Comparison of ENCODE assay signal across 8 cellular contexts in genomic region chr16:57601801-57602478, GRCh38. TPM values are rescaled to one million over a fixed set of nuclear protein-coding genes. Genes with fewer than 3 reads are reported as not detected.
A peak's percentile ranks its signal among the peaks of the same experiment; 100 is the strongest.
DNase-seq lines count a peak whose midpoint lies in the region; ATAC-seq, FAIRE-seq and TF ChIP-seq lines count a peak whose summit lies in the region.

No MANE protein-coding gene starts in this region.

- in situ Hi-C loops in ACHN (cut with HindIII; ENCODE audit: low pct_ligation_motif_present, low pct_unique_long_range_greater_than_20kb, low sequenced_read_pairs) (no loop called here), gastrocnemius medialis (cut with MboI; ENCODE audit: low sequenced_read_pairs in 4 of 4) (no loop called here), mammary epithelial cell (cut with MboI; ENCODE audit: low sequenced_read_pairs in 2 of 2) (no loop called here)

- H3K27ac ChIP-seq in H1 (ENCODE audit: low read depth, low read length) (no peak overlapping the region), gastrocnemius medialis (no peak overlapping the region), mammary epithelial cell (ENCODE audit: insufficient read depth, low read depth, low read length) (no peak overlapping the region)

- CTCF ChIA-PET in H1 (lab: Charles Lee; ENCODE audit: partially characterized antibody): interaction anchor here (0.5 to 8.5 kb wide), 14 partner anchors 8 to 79 kb away, joined by 3 to 111 read pairs (median 26); partner anchors contain the start of gene ADGRG1
- CTCF ChIA-PET in mammary epithelial cell (lab: Charles Lee; ENCODE audit: low non-redundant PET): no interaction called here

- H3K23ac ChIP-seq in H1 (ENCODE audit: insufficient read length): no peak overlapping the region

- H3K4me3 ChIP-seq in H1 (ENCODE audit: extremely low read depth in 1 of 4, insufficient read depth in 2 of 4, low read depth in 3 of 4, low read length in 4 of 4): no peak overlapping the region
- H3K4me3 ChIP-seq in gastrocnemius medialis: no peak overlapping the region
- no peak overlapping the region for H3K4me3 ChIP-seq in mammary epithelial cell (replicated peaks in 1 of 3; ENCODE audit: insufficient read depth in 1 of 3, low read depth in 2 of 3, low read length in 3 of 3)

- no peak overlapping the region for H3K4ac ChIP-seq in H1 (replicated peaks; ENCODE audit: insufficient read length, low read depth, low read length)

- no peak overlapping the region for H4K91ac ChIP-seq in H1 (replicated peaks; ENCODE audit: insufficient read length, low read length)

- ATAC-seq in HG02973 (IDR thresholded peaks at IDR 0.05; ENCODE audit: unreplicated experiment) (peak; percentile 84), gastrocnemius medialis (no peak)

- no peak overlapping the region for H3K14ac ChIP-seq in H1 (ENCODE audit: insufficient read length)

- no peak for TF ChIP-seq EP300 in H1 (IDR thresholded peaks at IDR 0.05; ENCODE audit: borderline replicate concordance in 1 of 2, low read depth in 2 of 2, low read length in 2 of 2)

- H3K9me3 ChIP-seq in H1 (ENCODE audit: insufficient read depth in 2 of 2, low read depth in 1 of 2, low read length in 1 of 2) (no peaks in the 10 kb centered on the region), gastrocnemius medialis (no peaks in the 10 kb centered on the region), mammary epithelial cell (replicated peaks; ENCODE audit: insufficient read depth, low read length) (no peaks in the 10 kb centered on the region)

- H2BK20ac ChIP-seq in H1 (ENCODE audit: low read length): no peak overlapping the region

- no peak for FAIRE-seq in RCC 7860 (lab: Jason Lieb, UNC)
- FAIRE-seq in H1 (lab: Jason Lieb, UNC): no peak

- no peaks in the 10 kb centered on the region for H3K79me2 ChIP-seq in H1 (ENCODE audit: control insufficient read depth in 1 of 2, insufficient read depth in 2 of 2, low read length in 2 of 2)
- no peaks in the 10 kb centered on the region for H3K79me2 ChIP-seq in mammary epithelial cell (ENCODE audit: insufficient read depth, low read length)

- no peak overlapping the region for H3K4me2 ChIP-seq in H1 (ENCODE audit: insufficient read depth in 1 of 2, low read depth in 2 of 2, low read length in 2 of 2)
- H3K4me2 ChIP-seq in mammary epithelial cell (ENCODE audit: insufficient read depth, low read depth, low read length): no peak overlapping the region

- WGBS in H1 (ENCODE audit: extremely low coverage in 1 of 2, insufficient coverage in 1 of 2, insufficient read length in 1 of 2, insufficient replicate concordance in 2 of 2, low coverage in 1 of 2, low lambda C conversion rate in 2 of 2, missing lambda C conversion rate in 1 of 2), 2 experiments: 85% methylated on average over 10 of the region's 10 CpGs; no CpG with 5 or more reads in 1 of the 2 experiments
- WGBS in mammary epithelial cell (ENCODE audit: low coverage, missing lambda C conversion rate): 92% methylated on average over 10 of the region's 10 CpGs

- intact Hi-C loops in gastrocnemius medialis (cut with DNase I; ENCODE audit: low total_unique reads): loop anchor here (5.0 kb wide), 1 partner anchor 45 kb away; no protein-coding TSS in a partner anchor
- intact Hi-C loops in mammary epithelial cell (cut with micrococcal nuclease): loop anchor here (2.0 kb wide), 1 partner anchor 17 kb away; no protein-coding TSS in a partner anchor

- H3K79me1 ChIP-seq in H1 (ENCODE audit: low read depth, low read length): no peaks in the 10 kb centered on the region

- no peak overlapping the region for H2BK12ac ChIP-seq in H1 (ENCODE audit: low read depth, low read length)

- H2AFZ ChIP-seq in H1 (ENCODE audit: low read length) (no peak overlapping the region), mammary epithelial cell (ENCODE audit: low read depth, low read length) (no peak overlapping the region)

- DNase-seq in activated CD4-positive, alpha-beta T cell treated with anti-CD3 and anti-CD28 coated beads for 48 hours: peak; percentile 78
- DNase-seq in activated CD4-positive, alpha-beta T cell treated with anti-CD3 and anti-CD28 coated beads for 4 hours: no peak
- DNase-seq in RCC 7860 (ENCODE audit: low spot score) (peak; percentile 10), H1 (ENCODE audit: low read depth in 1 of 2, low spot score in 2 of 2) (no peak), ACHN (no peak), gastrocnemius medialis (no peak), mammary epithelial cell (no peak)

- dilution Hi-C loops in mammary epithelial cell (cut with HindIII; ENCODE audit: low sequenced_read_pairs): no loop called here

- BruUV-seq in mammary epithelial cell (replicated peaks; lab: Mats Ljungman, UMichigan): no TSS peak

- no peaks in the 10 kb centered on the region; a peak in 1 of 7 replicates for H3K27me3 ChIP-seq in H1 (replicated peaks in 1 of 4; ENCODE audit: control insufficient read depth in 3 of 4, extremely low read depth in 1 of 4, insufficient read depth in 3 of 4, low read length in 3 of 4)
- peaks cover 0 to 9% (median 2%) of the 10 kb centered on the region in 3 donors for H3K27me3 ChIP-seq in gastrocnemius medialis
- H3K27me3 ChIP-seq in mammary epithelial cell (ENCODE audit: insufficient read depth, low read length): peaks cover 3% of the 10 kb centered on the region

- no peak overlapping the region for H2BK120ac ChIP-seq in H1 (replicated peaks; ENCODE audit: low read depth, low read length)

- TF ChIP-seq CTCF in H1 (IDR thresholded peaks at IDR 0.05; ENCODE audit: control extremely low read depth in 1 of 3, insufficient read depth in 1 of 3, low read depth in 1 of 3, low read length in 3 of 3) (no peak), gastrocnemius medialis (IDR thresholded peaks at IDR 0.05 in 4 of 5, conservative IDR thresholded peaks at IDR 0.05 in 1 of 5) (no peak), mammary epithelial cell (conservative IDR thresholded peaks at IDR 0.05 in 1 of 2, IDR thresholded peaks at IDR 0.05 in 1 of 2; ENCODE audit: extremely low read depth in 1 of 2, insufficient read depth in 1 of 2, low read depth in 1 of 2, low read length in 2 of 2) (no peak)

- H2AK5ac ChIP-seq in H1 (ENCODE audit: low read depth, low read length): no peak overlapping the region

- no peak overlapping the region for H4K8ac ChIP-seq in H1 (ENCODE audit: extremely low read depth, insufficient read depth, low read length)

- no peak overlapping the region for H3K56ac ChIP-seq in H1 (replicated peaks; ENCODE audit: insufficient read length, low read depth, low read length)

- H3K9ac ChIP-seq in H1 (replicated peaks in 1 of 4; ENCODE audit: extremely low read depth in 1 of 4, low read depth in 3 of 4, low read length in 3 of 4) (no peak overlapping the region), mammary epithelial cell (ENCODE audit: insufficient read depth, low read length) (no peak overlapping the region)

- H3K4me1 ChIP-seq in H1 (replicated peaks in 1 of 4; ENCODE audit: control insufficient read depth in 3 of 4, insufficient read depth in 4 of 4, low read length in 3 of 4) (no peaks in the 10 kb centered on the region; a peak in 1 of 7 replicates), gastrocnemius medialis (no peaks in the 10 kb centered on the region), mammary epithelial cell (ENCODE audit: insufficient read depth, low read length) (peaks cover 6% of the 10 kb centered on the region)

- no peak for TF ChIP-seq RAD21 in H1 (IDR thresholded peaks at IDR 0.05 in 1 of 2, conservative IDR thresholded peaks at IDR 0.05 in 1 of 2; ENCODE audit: low read depth in 2 of 2, low read length in 2 of 2)

- no peak overlapping the region for H4K5ac ChIP-seq in H1 (ENCODE audit: insufficient read length, low read depth, low read length)

- no peaks in the 10 kb centered on the region for H3K23me2 ChIP-seq in H1 (ENCODE audit: low read depth, low read length)

- no peaks in the 10 kb centered on the region for H3K36me3 ChIP-seq in H1 (ENCODE audit: control insufficient read depth in 2 of 4, insufficient read depth in 4 of 4, low read length in 3 of 4)
- no peaks in the 10 kb centered on the region for H3K36me3 ChIP-seq in gastrocnemius medialis
- H3K36me3 ChIP-seq in mammary epithelial cell (ENCODE audit: insufficient read depth, low read length): no peaks in the 10 kb centered on the region

- TF ChIP-seq POLR2A in H1 (IDR thresholded peaks at IDR 0.05; ENCODE audit: control extremely low read depth in 1 of 2, low read depth in 2 of 2, low read length in 2 of 2) (no peak), gastrocnemius medialis (IDR thresholded peaks at IDR 0.05) (no peak)

- POLR2A ChIA-PET in H1 (lab: Charles Lee; ENCODE audit: partially characterized antibody): interaction anchor here (1.3 kb wide), 1 partner anchor 37 kb away, joined by 3 read pairs; no protein-coding TSS in a partner anchor

- no peak overlapping the region for H2BK5ac ChIP-seq in H1 (ENCODE audit: low read depth, low read length)

- H4K20me1 ChIP-seq in H1 (replicated peaks in 1 of 2; ENCODE audit: control insufficient read depth in 1 of 2, insufficient read depth in 2 of 2, low read length in 2 of 2) (no peaks in the 10 kb centered on the region), mammary epithelial cell (ENCODE audit: insufficient read depth, low read length) (no peaks in the 10 kb centered on the region)

- H3K18ac ChIP-seq in H1 (ENCODE audit: extremely low read depth, low read length): no peak overlapping the region

- H2BK15ac ChIP-seq in H1 (ENCODE audit: low read length): 0 out of 2 replicates have a peak overlapping the region, but pooled peaks have one; percentile 72

RNA-seq across cellular contexts. Expression of gene ADGRG1, which starts 26.5 kb away (rescaled TPM):
- total RNA-seq in H1 (2021; fragmentation: NEBNext Ultra II Directional; extraction: Animal tissue kit (Norgen Biotek cat#: 25700)): 0.78 and 1.3 TPM in 2 replicates
- polyA plus RNA-seq in H1 (2011; rRNA removed) (2.6 and 2.9 TPM in 2 replicates), mammary epithelial cell (125 TPM)
- polyA plus RNA-seq in H1 (2011; cell fraction: cytosol; rRNA removed): 1.3 TPM
- polyA plus RNA-seq in H1 (2011; cell fraction: nucleus; rRNA removed): 1.6 TPM
- polyA plus RNA-seq in H1 (2012, experiment 1 of 2): 0.99 to 2.2 TPM (median 1.4 TPM) in 4 replicates
- polyA plus RNA-seq in H1 (2012, experiment 2 of 2): 1.4 TPM
- polyA plus RNA-seq in H1 (2013, experiment 1 of 2): 2.8 TPM
- 3.7 TPM for polyA plus RNA-seq in H1 (2013, experiment 2 of 2)
- 1.2 and 1.7 TPM in 2 replicates for polyA minus RNA-seq in H1 (2011; rRNA and poly(A)+ RNA removed)
- 0.81 TPM for polyA minus RNA-seq in H1 (2011; cell fraction: cytosol; rRNA and poly(A)+ RNA removed)
- 3.1 TPM for polyA minus RNA-seq in H1 (2011; cell fraction: nucleus; rRNA and poly(A)+ RNA removed)
- total RNA-seq in gastrocnemius medialis (10 to 100 TPM in 3 of 4 donors, 1 to 10 TPM in 1; 9.8 to 14.6 (median 13.3) TPM), mammary epithelial cell (100 to 1,000 TPM; 195 to 196 TPM)
- 186 TPM for polyA minus RNA-seq in mammary epithelial cell

RNA-seq across cellular contexts. Expression of gene ADGRG5, which starts 59.5 kb away (rescaled TPM):
- 8.6 and 10.5 TPM in 2 replicates for total RNA-seq in H1 (2021; fragmentation: NEBNext Ultra II Directional; extraction: Animal tissue kit (Norgen Biotek cat#: 25700))
- polyA plus RNA-seq in H1 (2011; rRNA removed) (14.8 and 16.5 TPM in 2 replicates), mammary epithelial cell (not detected)
- 6.7 TPM for polyA plus RNA-seq in H1 (2011; cell fraction: cytosol; rRNA removed)
- 17.8 TPM for polyA plus RNA-seq in H1 (2011; cell fraction: nucleus; rRNA removed)
- polyA plus RNA-seq in H1 (2012, experiment 1 of 2): 7.0 to 10.8 TPM (median 8.9 TPM) in 4 replicates
- 10.2 TPM for polyA plus RNA-seq in H1 (2012, experiment 2 of 2)
- 5.0 TPM for polyA plus RNA-seq in H1 (2013, experiment 1 of 2)
- polyA plus RNA-seq in H1 (2013, experiment 2 of 2): 5.4 TPM
- polyA minus RNA-seq in H1 (2011; rRNA and poly(A)+ RNA removed): 9.6 and 11.4 TPM in 2 replicates
- polyA minus RNA-seq in H1 (2011; cell fraction: cytosol; rRNA and poly(A)+ RNA removed): 5.7 TPM
- polyA minus RNA-seq in H1 (2011; cell fraction: nucleus; rRNA and poly(A)+ RNA removed): 5.4 TPM
- total RNA-seq in gastrocnemius medialis (not detected), mammary epithelial cell (not detected)
- not detected for polyA minus RNA-seq in mammary epithelial cell

Comparison
In these comparisons a context has a peak if more than half of its experiments do, and no peak if none do; other contexts are left out.
1. DNase-seq: peak in activated CD4-positive, alpha-beta T cell treated with anti-CD3 and anti-CD28 coated beads for 48 hours (single experiment) and RCC 7860 (single experiment); none in activated CD4-positive, alpha-beta T cell treated with anti-CD3 and anti-CD28 coated beads for 4 hours (0 of 2), H1 (0 of 2), ACHN (single experiment), gastrocnemius medialis (0 of 2) and mammary epithelial cell (single experiment).
2. RNA of gene ADGRG1, which starts 26.5 kb away (total RNA-seq): 195 to 196 TPM in mammary epithelial cell; 9.8 to 14.6 TPM in gastrocnemius medialis and 0.78 to 1.3 TPM in H1; every median in the first group is over 10 times any median in the second.